1 cellular context compared by ENCODE assay signal in the genomic region with DNA sequence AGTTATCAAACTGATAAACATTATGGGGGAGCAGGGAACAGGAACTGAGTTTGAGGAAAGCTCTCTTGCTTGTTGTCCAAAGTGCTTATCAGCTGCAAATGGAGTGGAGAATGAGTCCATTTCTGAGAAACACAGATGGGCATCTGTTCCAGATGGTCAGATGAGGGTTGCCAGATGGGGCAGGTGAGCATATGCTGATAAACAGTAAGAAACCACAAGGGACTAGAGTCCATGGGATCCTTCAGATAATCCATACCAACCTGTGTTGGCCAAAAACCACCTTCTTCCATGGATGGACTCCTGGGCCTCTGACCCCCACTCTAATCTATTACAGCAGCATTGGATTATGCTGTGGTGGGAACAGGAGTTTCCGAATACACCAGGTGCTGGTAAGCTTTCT.
TF ChIP-seq lines count a peak whose summit lies in the region.

No MANE protein-coding gene starts in this region.

TF ChIP-seq in K562, 482 proteins besides CTCF, POLR2A, EP300 and RAD21 (continued from another document and continues in another):
- TF ChIP-seq POLR2G (IDR thresholded peaks at IDR 0.05; ENCODE audit: low read depth, low read length): no peak
- TF ChIP-seq HDAC2 (IDR thresholded peaks at IDR 0.05): 0 out of 2 replicates have a peak, but pooled peaks have one; percentile 36
- 0 out of 2 replicates have a peak, but pooled peaks have one; percentile 29 for TF ChIP-seq GABPA (tag; conservative IDR thresholded peaks at IDR 0.05; ENCODE audit: low read depth)
- TF ChIP-seq DMBX1 (CRISPR knock-in tag; IDR thresholded peaks at IDR 0.05; ENCODE audit: borderline replicate concordance): peak; percentile 95
- peak; percentile 46; the same call in 1 of the 2 replicates for TF ChIP-seq VEZF1 (CRISPR knock-in tag; IDR thresholded peaks at IDR 0.05)
- peak; percentile 82 for TF ChIP-seq CXXC5 (CRISPR knock-in tag; IDR thresholded peaks at IDR 0.05)
- no peak for TF ChIP-seq ZSCAN29 (IDR thresholded peaks at IDR 0.05)
- TF ChIP-seq TBL1XR1 (IDR thresholded peaks at IDR 0.05; ENCODE audit: low read length in 2 of 2): peak in 1 of 2 experiments; percentile 47; a peak in 1 of 4 replicates
- TF ChIP-seq, protein P1, sequence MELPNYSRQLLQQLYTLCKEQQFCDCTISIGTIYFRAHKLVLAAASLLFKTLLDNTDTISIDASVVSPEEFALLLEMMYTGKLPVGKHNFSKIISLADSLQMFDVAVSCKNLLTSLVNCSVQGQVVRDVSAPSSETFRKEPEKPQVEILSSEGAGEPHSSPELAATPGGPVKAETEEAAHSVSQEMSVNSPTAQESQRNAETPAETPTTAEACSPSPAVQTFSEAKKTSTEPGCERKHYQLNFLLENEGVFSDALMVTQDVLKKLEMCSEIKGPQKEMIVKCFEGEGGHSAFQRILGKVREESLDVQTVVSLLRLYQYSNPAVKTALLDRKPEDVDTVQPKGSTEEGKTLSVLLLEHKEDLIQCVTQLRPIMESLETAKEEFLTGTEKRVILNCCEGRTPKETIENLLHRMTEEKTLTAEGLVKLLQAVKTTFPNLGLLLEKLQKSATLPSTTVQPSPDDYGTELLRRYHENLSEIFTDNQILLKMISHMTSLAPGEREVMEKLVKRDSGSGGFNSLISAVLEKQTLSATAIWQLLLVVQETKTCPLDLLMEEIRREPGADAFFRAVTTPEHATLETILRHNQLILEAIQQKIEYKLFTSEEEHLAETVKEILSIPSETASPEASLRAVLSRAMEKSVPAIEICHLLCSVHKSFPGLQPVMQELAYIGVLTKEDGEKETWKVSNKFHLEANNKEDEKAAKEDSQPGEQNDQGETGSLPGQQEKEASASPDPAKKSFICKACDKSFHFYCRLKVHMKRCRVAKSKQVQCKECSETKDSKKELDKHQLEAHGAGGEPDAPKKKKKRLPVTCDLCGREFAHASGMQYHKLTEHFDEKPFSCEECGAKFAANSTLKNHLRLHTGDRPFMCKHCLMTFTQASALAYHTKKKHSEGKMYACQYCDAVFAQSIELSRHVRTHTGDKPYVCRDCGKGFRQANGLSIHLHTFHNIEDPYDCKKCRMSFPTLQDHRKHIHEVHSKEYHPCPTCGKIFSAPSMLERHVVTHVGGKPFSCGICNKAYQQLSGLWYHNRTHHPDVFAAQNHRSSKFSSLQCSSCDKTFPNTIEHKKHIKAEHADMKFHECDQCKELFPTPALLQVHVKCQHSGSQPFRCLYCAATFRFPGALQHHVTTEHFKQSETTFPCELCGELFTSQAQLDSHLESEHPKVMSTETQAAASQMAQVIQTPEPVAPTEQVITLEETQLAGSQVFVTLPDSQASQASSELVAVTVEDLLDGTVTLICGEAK (IDR thresholded peaks at IDR 0.05): no peak
- TF ChIP-seq, protein P1 (CRISPR knock-in tag; IDR thresholded peaks at IDR 0.05): no peak
- TF ChIP-seq PHB2 (IDR thresholded peaks at IDR 0.05; ENCODE audit: low read depth): peak; percentile 83
- TF ChIP-seq SPI1 (IDR thresholded peaks at IDR 0.05; ENCODE audit: borderline replicate concordance, low read depth, low read length): peak; percentile 51; the same call in 1 of the 2 replicates
- TF ChIP-seq ZNF311 (CRISPR knock-in tag; IDR thresholded peaks at IDR 0.05): peak; percentile 87
- TF ChIP-seq TCF7 (IDR thresholded peaks at IDR 0.05; ENCODE audit: borderline replicate concordance): no peak
- no peak for TF ChIP-seq ZNF239 (CRISPR knock-in tag; IDR thresholded peaks at IDR 0.05)
- peak; percentile 52; the same call in 1 of the 2 replicates for TF ChIP-seq ZNF175 (CRISPR knock-in tag; IDR thresholded peaks at IDR 0.05; ENCODE audit: low read depth)
- TF ChIP-seq RB1 (IDR thresholded peaks at IDR 0.05; ENCODE audit: low read depth): no peak
- no peak for TF ChIP-seq ETV5 (CRISPR knock-in tag; IDR thresholded peaks at IDR 0.05; ENCODE audit: low read depth)
- 0 out of 2 replicates have a peak, but pooled peaks have one; percentile 76 for TF ChIP-seq HIVEP1 (CRISPR knock-in tag; IDR thresholded peaks at IDR 0.05)
- peak; percentile 91; the same call in 1 of the 2 replicates for TF ChIP-seq RUNX1 (IDR thresholded peaks at IDR 0.05; ENCODE audit: low read depth)
- TF ChIP-seq ZNF197 (CRISPR knock-in tag; IDR thresholded peaks at IDR 0.05; ENCODE audit: low read depth): peak; percentile 91
- 0 out of 2 replicates have a peak, but pooled peaks have one; percentile 34 for TF ChIP-seq MECOM (CRISPR knock-in tag; IDR thresholded peaks at IDR 0.05)
- peak; percentile 47; the same call in 1 of the 2 replicates for TF ChIP-seq ZNF134 (CRISPR knock-in tag; conservative IDR thresholded peaks at IDR 0.05)
- 0 out of 4 replicates have a peak, but pooled peaks of 1 of the 2 experiments have one; percentile 47 for TF ChIP-seq ETV6 (IDR thresholded peaks at IDR 0.05; ENCODE audit: borderline replicate concordance in 1 of 2, low read depth in 2 of 2, low read length in 1 of 2)
- TF ChIP-seq ETV6 (CRISPR knock-in tag; IDR thresholded peaks at IDR 0.05; ENCODE audit: borderline replicate concordance): no peak
- TF ChIP-seq, protein P2, sequence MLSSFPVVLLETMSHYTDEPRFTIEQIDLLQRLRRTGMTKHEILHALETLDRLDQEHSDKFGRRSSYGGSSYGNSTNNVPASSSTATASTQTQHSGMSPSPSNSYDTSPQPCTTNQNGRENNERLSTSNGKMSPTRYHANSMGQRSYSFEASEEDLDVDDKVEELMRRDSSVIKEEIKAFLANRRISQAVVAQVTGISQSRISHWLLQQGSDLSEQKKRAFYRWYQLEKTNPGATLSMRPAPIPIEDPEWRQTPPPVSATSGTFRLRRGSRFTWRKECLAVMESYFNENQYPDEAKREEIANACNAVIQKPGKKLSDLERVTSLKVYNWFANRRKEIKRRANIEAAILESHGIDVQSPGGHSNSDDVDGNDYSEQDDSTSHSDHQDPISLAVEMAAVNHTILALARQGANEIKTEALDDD (IDR thresholded peaks at IDR 0.05): peak; percentile 40; the same call in 1 of the 2 replicates
- TF ChIP-seq CBFB (CRISPR knock-in tag; IDR thresholded peaks at IDR 0.05): no peak
- no peak for TF ChIP-seq NR3C1 (CRISPR knock-in tag; IDR thresholded peaks at IDR 0.05)
- TF ChIP-seq CBX5 (IDR thresholded peaks at IDR 0.05; ENCODE audit: borderline replicate concordance, low read depth): no peak
- peak; percentile 97 for TF ChIP-seq KLF16 (IDR thresholded peaks at IDR 0.05)
- no peak for TF ChIP-seq SAFB2 (IDR thresholded peaks at IDR 0.05; ENCODE audit: borderline replicate concordance, low read depth, low read length, severe bottlenecking)
- no peak for TF ChIP-seq ZNF507 (tag; conservative IDR thresholded peaks at IDR 0.05)
- 0 out of 2 replicates have a peak, but pooled peaks have one; percentile 17 for TF ChIP-seq MYC (IDR thresholded peaks at IDR 0.05; ENCODE audit: low read depth, low read length)
- no peak for TF ChIP-seq MYC (CRISPR knock-in tag; IDR thresholded peaks at IDR 0.05; ENCODE audit: borderline replicate concordance, low read depth)
- TF ChIP-seq CREB3L1 (IDR thresholded peaks at IDR 0.05; ENCODE audit: borderline replicate concordance, low read depth): no peak
- TF ChIP-seq KDM1A (IDR thresholded peaks at IDR 0.05): peak; percentile 47 to 70; a peak in 2 of 4 replicates
- peak; percentile 82 for TF ChIP-seq FOSL1 (tag; conservative IDR thresholded peaks at IDR 0.05)
- peak; percentile 98 for TF ChIP-seq PML (IDR thresholded peaks at IDR 0.05; ENCODE audit: low read length)
- TF ChIP-seq, protein P3, sequence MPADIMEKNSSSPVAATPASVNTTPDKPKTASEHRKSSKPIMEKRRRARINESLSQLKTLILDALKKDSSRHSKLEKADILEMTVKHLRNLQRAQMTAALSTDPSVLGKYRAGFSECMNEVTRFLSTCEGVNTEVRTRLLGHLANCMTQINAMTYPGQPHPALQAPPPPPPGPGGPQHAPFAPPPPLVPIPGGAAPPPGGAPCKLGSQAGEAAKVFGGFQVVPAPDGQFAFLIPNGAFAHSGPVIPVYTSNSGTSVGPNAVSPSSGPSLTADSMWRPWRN (IDR thresholded peaks at IDR 0.05; ENCODE audit: low read depth): peak; percentile 89
- TF ChIP-seq KAT7 (CRISPR knock-in tag; IDR thresholded peaks at IDR 0.05; ENCODE audit: borderline replicate concordance): no peak
- TF ChIP-seq LEF1 (IDR thresholded peaks at IDR 0.05): 0 out of 2 replicates have a peak, but pooled peaks have one; percentile 28
- 0 out of 2 replicates have a peak, but pooled peaks have one; percentile 20 for TF ChIP-seq KHSRP (IDR thresholded peaks at IDR 0.05)
- no peak for TF ChIP-seq NRF1 (conservative IDR thresholded peaks at IDR 0.05 in 1 of 2, IDR thresholded peaks at IDR 0.05 in 1 of 2)
- peak; percentile 83 for TF ChIP-seq CCNT2 (IDR thresholded peaks at IDR 0.05; ENCODE audit: borderline replicate concordance, extremely low read depth, insufficient read length, low read depth, low read length)
- peak; percentile 100 for TF ChIP-seq STAT5A (IDR thresholded peaks at IDR 0.05; ENCODE audit: borderline replicate concordance, low read length)
- TF ChIP-seq, protein P4, sequence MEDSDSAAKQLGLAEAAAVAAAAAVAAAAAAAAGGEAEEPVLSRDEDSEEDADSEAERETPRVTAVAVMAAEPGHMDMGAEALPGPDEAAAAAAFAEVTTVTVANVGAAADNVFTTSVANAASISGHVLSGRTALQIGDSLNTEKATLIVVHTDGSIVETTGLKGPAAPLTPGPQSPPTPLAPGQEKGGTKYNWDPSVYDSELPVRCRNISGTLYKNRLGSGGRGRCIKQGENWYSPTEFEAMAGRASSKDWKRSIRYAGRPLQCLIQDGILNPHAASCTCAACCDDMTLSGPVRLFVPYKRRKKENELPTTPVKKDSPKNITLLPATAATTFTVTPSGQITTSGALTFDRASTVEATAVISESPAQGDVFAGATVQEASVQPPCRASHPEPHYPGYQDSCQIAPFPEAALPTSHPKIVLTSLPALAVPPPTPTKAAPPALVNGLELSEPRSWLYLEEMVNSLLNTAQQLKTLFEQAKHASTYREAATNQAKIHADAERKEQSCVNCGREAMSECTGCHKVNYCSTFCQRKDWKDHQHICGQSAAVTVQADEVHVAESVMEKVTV (CRISPR knock-in tag; IDR thresholded peaks at IDR 0.05): 0 out of 2 replicates have a peak, but pooled peaks have one; percentile 27
- TF ChIP-seq ERF (CRISPR knock-in tag; IDR thresholded peaks at IDR 0.05): 0 out of 2 replicates have a peak, but pooled peaks have one; percentile 63
- TF ChIP-seq ZNF644 (tag; IDR thresholded peaks at IDR 0.05; ENCODE audit: low read depth): peak; percentile 77
- TF ChIP-seq NCOR1 (IDR thresholded peaks at IDR 0.05): peak; percentile 93
- TF ChIP-seq CC2D1A (IDR thresholded peaks at IDR 0.05): peak; percentile 76; the same call in 1 of the 2 replicates
- peak; percentile 88 for TF ChIP-seq NFIC (IDR thresholded peaks at IDR 0.05)
- no peak for TF ChIP-seq ZNF695 (CRISPR knock-in tag; IDR thresholded peaks at IDR 0.05)
- 0 out of 2 replicates have a peak, but pooled peaks have one; percentile 17 for TF ChIP-seq BCOR (IDR thresholded peaks at IDR 0.05)
- TF ChIP-seq NBN (IDR thresholded peaks at IDR 0.05; ENCODE audit: low read depth): no peak
- peak; percentile 93 for TF ChIP-seq POLR2AphosphoS5 (IDR thresholded peaks at IDR 0.05; ENCODE audit: control insufficient read depth, insufficient read depth, low read depth, low read length)
- no peak for TF ChIP-seq TSC22D4 (tag; IDR thresholded peaks at IDR 0.05)
